ENCODE assay signal across 28 cellular contexts in the genomic region with DNA sequence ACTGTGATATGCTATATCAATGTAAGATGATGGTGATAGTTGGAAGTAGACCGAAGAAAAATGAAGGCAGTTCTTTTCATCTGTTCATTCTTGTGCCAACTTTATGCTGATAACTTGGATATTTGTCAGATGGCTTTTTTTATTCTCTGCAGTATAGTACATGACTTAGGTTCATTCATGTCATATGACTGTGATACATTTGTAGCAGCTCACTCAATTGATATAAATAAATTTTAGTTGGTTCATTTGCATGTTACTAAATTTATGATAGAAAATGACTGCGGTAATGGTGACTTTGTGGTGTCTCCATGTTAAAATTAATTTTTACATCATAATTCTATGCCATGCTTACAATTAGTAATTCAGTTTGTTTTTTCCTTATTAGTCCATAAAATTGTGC.
"Had no signal": no experiment of that assay in that cellular context is flagged by ENCODE, and none has a peak within 500 bp of the region (broad histone marks: within the 10 kb centered on the region; RNA-seq: fewer than 3 reads in every experiment).

No MANE protein-coding gene starts in this region.

- H3K4me3 ChIP-seq: ascending aorta, breast epithelium, coronary artery, dorsolateral prefrontal cortex had no signal

- H3K36me3 ChIP-seq: ascending aorta, breast epithelium had no signal

- H3K27ac ChIP-seq: ascending aorta, breast epithelium, coronary artery, dorsolateral prefrontal cortex, WERI-Rb-1 had no signal

- H3K27me3 ChIP-seq: ascending aorta, breast epithelium, dorsolateral prefrontal cortex had no signal

- H3K9me3 ChIP-seq: ascending aorta, breast epithelium had no signal

- DNase-seq: activated B cell treated with CpG ODN at 0.5 μM for 24 hours; activated CD4-positive, alpha-beta memory T cell treated with anti-CD3 and anti-CD28 coated beads, Interleukin-2, amount 10 ng/mL, durations not matched to agents 7 days and 5 days; activated CD4-positive, alpha-beta T cell treated with anti-CD3 and anti-CD28 coated beads for 36 hours; activated CD4-positive, alpha-beta T cell treated with anti-CD3 and anti-CD28 coated beads, Interleukin-2, amount 10 ng/mL, durations not matched to agents 7 days and 5 days; activated CD4-positive, alpha-beta T cell treated with anti-CD3 and anti-CD28 coated beads, Interleukin-2, amount 50 U/mL, for 4 hours; activated CD4-positive, CD25-positive, alpha-beta regulatory T cell treated with anti-CD3 and anti-CD28 coated beads, Interleukin-2, amount 50 U/mL, for 72 hours; activated CD8-positive, alpha-beta memory T cell treated with anti-CD3 and anti-CD28 coated beads, Interleukin-2, amount 50 U/mL, for 48 hours; activated gamma-delta T cell; activated naive CD4-positive, alpha-beta T cell; activated naive CD4-positive, alpha-beta T cell treated with anti-CD3 and anti-CD28 coated beads, Interleukin-2, amount 10 ng/mL, durations not matched to agents 7 days and 5 days; activated naive CD8-positive, alpha-beta T cell treated with anti-CD3 and anti-CD28 coated beads, Interleukin-2, amount 10 ng/mL, durations not matched to agents 7 days and 5 days; activated T-cell treated with anti-CD3 and anti-CD28 coated beads for 4 hours; activated T-cell treated with anti-CD3 and anti-CD28 coated beads, Interleukin-2, amount 50 U/mL, for 24 hours; activated T-cell treated with anti-CD3 and anti-CD28 coated beads, Interleukin-2, amount 50 U/mL, for 72 hours; dorsolateral prefrontal cortex; effector memory CD4-positive, alpha-beta T cell; endodermal cell; foreskin fibroblast; glutamatergic neuron; T-helper 1 cell; T-helper 17 cell; T1000; WERI-Rb-1 had no signal

- ATAC-seq: activated CD4-positive, alpha-beta T cell treated with anti-CD3 and anti-CD28 coated beads for 36 hours; activated naive CD4-positive, alpha-beta T cell treated with anti-CD3 and anti-CD28 coated beads, Interleukin-2, amount 50 U/mL, for 72 hours; activated T-cell treated with anti-CD3 and anti-CD28 coated beads, Interleukin-2, amount 50 U/mL, for 72 hours; esophagus mucosa; T-helper 17 cell had no signal

- H3K4me1 ChIP-seq: ascending aorta, breast epithelium had no signal
